In the genomic region with DNA sequence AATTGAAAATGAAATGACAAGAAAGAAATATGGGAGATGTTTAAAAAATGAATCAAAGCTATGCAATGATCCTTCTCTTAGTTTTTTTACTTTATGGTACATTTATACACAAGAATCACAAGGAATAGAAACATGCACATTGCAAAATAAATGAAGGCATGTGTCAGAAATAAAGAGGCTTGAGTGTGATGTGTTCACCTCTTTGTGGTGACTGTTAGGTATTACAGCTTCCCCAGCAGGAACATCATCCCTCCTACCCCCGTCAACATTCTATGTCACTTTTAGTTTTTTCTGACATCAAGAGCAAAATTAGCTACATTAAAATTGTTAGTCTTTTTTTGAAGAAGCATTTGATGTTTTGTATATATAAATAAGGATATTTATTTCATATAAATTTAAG, we compare ENCODE assay signal across 7 cellular contexts.
DNase-seq lines count a peak whose midpoint lies in the region; ATAC-seq and TF ChIP-seq lines count a peak whose summit lies in the region.

No MANE protein-coding gene starts in this region.

- H3K4me3 Mint-ChIP-seq in neural crest cell: no peak overlapping the region

- DNase-seq in KBM-7: peak; percentile 11
- no peak for DNase-seq in colonic mucosa
- DNase-seq in neural crest cell (ENCODE audit: low read depth, low spot score): no peak
- no peak for DNase-seq in putamen (ENCODE audit: low spot score)

- H3K27ac Mint-ChIP-seq in neural crest cell (ENCODE audit: unreplicated experiment): no peak overlapping the region

- no peak overlapping the region for H3K4me3 ChIP-seq in colonic mucosa

- no peaks in the 10 kb centered on the region for H3K27me3 Mint-ChIP-seq in neural crest cell (ENCODE audit: low read depth)

- H3K36me3 Mint-ChIP-seq in neural crest cell (ENCODE audit: low read depth): no peaks in the 10 kb centered on the region

- H3K4me1 ChIP-seq in colonic mucosa: peaks cover 12% of the 10 kb centered on the region

- no peaks in the 10 kb centered on the region for H3K36me3 ChIP-seq in colonic mucosa

- H3K9me3 Mint-ChIP-seq in neural crest cell: no peaks in the 10 kb centered on the region

- TF ChIP-seq CTCF in colonic mucosa (IDR thresholded peaks at IDR 0.05): peak; percentile 58
- peak; percentile 69 for TF ChIP-seq CTCF in neural crest cell (conservative IDR thresholded peaks at IDR 0.05)

- no peaks in the 10 kb centered on the region for H3K27me3 ChIP-seq in colonic mucosa

- no peak overlapping the region for H3K9ac ChIP-seq in colonic mucosa (ENCODE audit: low read depth in 2 of 2, low read length in 2 of 2)

- no peak overlapping the region for H3K27ac ChIP-seq in colonic mucosa

- intact Hi-C loops in colonic mucosa (cut with DNase I): no loop called here

- ATAC-seq in GM18867 (IDR thresholded peaks at IDR 0.05; ENCODE audit: unreplicated experiment) (peak; percentile 62), HG02642 (IDR thresholded peaks at IDR 0.05; ENCODE audit: poor library complexity, unreplicated experiment) (no peak), HG02973 (IDR thresholded peaks at IDR 0.05; ENCODE audit: unreplicated experiment) (no peak)

- H3K4me1 Mint-ChIP-seq in neural crest cell: peaks cover 30% of the 10 kb centered on the region

- in situ Hi-C loops in KBM-7 (cut with MboI; ENCODE audit: low pct_unique_long_range_greater_than_20kb, low sequenced_read_pairs): no loop called here

- no peaks in the 10 kb centered on the region for H3K9me3 ChIP-seq in colonic mucosa
